In the genomic region with DNA sequence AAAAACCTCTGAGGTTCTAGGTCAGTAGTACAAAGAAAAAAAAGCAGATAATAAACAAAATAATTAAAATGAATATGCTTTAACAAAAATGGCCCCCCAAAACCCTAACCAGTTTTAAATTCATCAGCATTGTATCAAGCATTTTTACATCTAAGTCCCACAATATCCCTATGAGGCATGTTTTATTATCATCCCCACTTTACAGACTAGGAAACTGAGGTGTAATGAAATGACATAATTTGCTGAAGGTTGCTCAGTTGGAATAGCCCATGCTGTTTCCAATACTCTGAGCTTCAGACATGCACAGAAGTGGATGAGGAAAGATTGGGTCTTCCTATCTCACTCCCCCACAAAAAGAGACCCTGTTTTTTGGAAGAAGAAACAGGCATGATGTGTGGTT, we compare ENCODE assay signal across 30 cellular contexts.
"Had no signal": no experiment of that assay in that cellular context is flagged by ENCODE, and none has a peak within 500 bp of the region (broad histone marks: within the 10 kb centered on the region; RNA-seq: fewer than 3 reads in every experiment).

No MANE protein-coding gene starts in this region.

- H3K4me3 ChIP-seq: hepatocyte, left ventricle myocardium inferior, lung, pancreas, prostate gland, sigmoid colon, spleen, stomach, testis, thyroid gland, transverse colon, upper lobe of left lung, vagina had no signal

- H3K36me3 ChIP-seq: left ventricle myocardium inferior, pancreas, prostate gland, sigmoid colon, stomach, thyroid gland, transverse colon, upper lobe of left lung, vagina had no signal

- H3K27ac ChIP-seq: hepatocyte, left ventricle myocardium inferior, pancreas, prostate gland, sigmoid colon, spleen, stomach, testis, thyroid gland, transverse colon, upper lobe of left lung, vagina had no signal

- H2AFZ ChIP-seq: hepatocyte had no signal

- H3K9me3 Mint-ChIP-seq: mesothelial cell of epicardium; naive B cell; nephron; neural crest cell; stimulated activated naive B cell treated with anti-CD40 and anti-IgM and Interleukin-4, amounts not matched to agents 10 μg/mL and 1 μg/mL and 100 μg/mL, for 72 hours had no signal

- DNase-seq: islet precursor cell; left ventricle myocardium inferior; mesendoderm; naive B cell; nucleus accumbens; pancreas; posterior cingulate gyrus; retina; right cardiac atrium; sigmoid colon; small intestine; spleen; stimulated activated CD4-positive, alpha-beta T cell treated with anti-CD3 and anti-CD28 coated beads, Interleukin-1b, Interleukin-23, amount 100 ng/mL, for 48 hours; stimulated activated CD4-positive, alpha-beta T cell treated with anti-CD3 and anti-CD28 coated beads, Interleukin-2, amount 100 ng/mL, for 48 hours; stimulated activated CD4-positive, alpha-beta T cell treated with anti-CD3 and anti-CD28 coated beads, Interleukin-4, amount 100 ng/mL, for 4 hours; stimulated activated CD8-positive, alpha-beta memory T cell treated with anti-CD3 and anti-CD28 coated beads, Interleukin-4, amount 100 ng/mL, for 48 hours; stimulated activated naive B cell treated with anti-CD40 and anti-IgM and Interleukin-4, amounts not matched to agents 10 μg/mL and 1 μg/mL and 100 μg/mL, for 72 hours; stimulated activated naive CD8-positive, alpha-beta T cell treated with anti-CD3 and anti-CD28 coated beads, Interleukin-15, Interleukin-2, amounts not matched to agents 100 U/mL and 50 U/mL, for 24 hours; stomach; testis; thyroid gland; transverse colon; upper lobe of left lung had no signal

- H3K4me2 ChIP-seq: hepatocyte had no signal

- H3K27ac Mint-ChIP-seq: mesothelial cell of epicardium; stimulated activated naive B cell treated with anti-CD40 and anti-IgM and Interleukin-4, amounts not matched to agents 10 μg/mL and 1 μg/mL and 100 μg/mL, for 72 hours had no signal

- ATAC-seq: pancreas; right cardiac atrium; stimulated activated naive B cell treated with anti-CD40 and anti-IgM and Interleukin-4, amounts not matched to agents 10 μg/mL and 1 μg/mL and 100 μg/mL, for 72 hours; stimulated activated naive CD8-positive, alpha-beta T cell treated with anti-CD3 and anti-CD28 coated beads, Interleukin-15, Interleukin-2, amounts not matched to agents 100 U/mL and 50 U/mL, for 24 hours had no signal

- H3K79me2 ChIP-seq: hepatocyte had no signal

- H3K27me3 ChIP-seq: testis, thyroid gland, transverse colon, upper lobe of left lung, vagina had no signal

- H3K4me1 ChIP-seq: pancreas, prostate gland, sigmoid colon, testis, thyroid gland, vagina had no signal

- H3K4me3 Mint-ChIP-seq: mesothelial cell of epicardium; naive B cell; nephron; neural crest cell; stimulated activated naive B cell treated with anti-CD40 and anti-IgM and Interleukin-4, amounts not matched to agents 10 μg/mL and 1 μg/mL and 100 μg/mL, for 72 hours had no signal

- H3K36me3 Mint-ChIP-seq: mesothelial cell of epicardium had no signal

- H3K9me3 ChIP-seq: left ventricle myocardium inferior, pancreas, prostate gland, sigmoid colon, spleen, stomach, testis, thyroid gland, transverse colon, upper lobe of left lung, vagina had no signal
